In the genomic region with DNA sequence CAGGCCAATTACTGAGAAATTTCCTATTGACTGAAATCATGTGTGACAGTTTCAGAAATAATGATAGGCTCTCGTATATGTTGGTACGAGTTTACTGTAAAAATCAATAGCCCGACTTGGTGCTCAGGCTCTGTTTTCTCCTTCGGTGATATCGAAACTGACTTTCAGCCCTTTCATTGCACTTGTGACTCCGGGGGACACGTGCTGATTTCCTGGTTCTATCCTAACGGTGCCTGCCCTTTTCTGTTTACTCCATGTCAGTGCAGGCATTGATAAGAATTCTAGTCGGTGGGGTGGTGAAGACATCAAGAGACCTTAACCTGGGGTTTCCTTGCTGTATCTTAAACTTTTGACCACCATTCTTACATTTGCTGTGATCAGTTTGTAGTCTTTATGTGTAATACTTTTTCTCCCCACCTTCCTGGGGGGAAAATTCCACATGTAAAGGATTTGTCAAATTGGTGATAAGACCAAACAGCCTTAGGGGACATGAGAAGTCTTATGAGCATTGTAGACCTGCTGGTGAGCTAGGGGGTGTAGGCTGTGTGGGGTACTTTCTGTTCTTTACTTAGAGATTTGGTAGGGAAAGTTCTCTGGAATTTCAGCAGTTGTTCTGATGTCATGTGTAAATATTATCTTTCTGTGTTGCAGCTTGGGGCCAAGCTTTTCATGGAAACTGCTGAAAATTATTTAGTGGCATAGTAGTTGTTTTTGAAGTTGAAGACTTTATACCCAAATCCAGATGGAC, we compare ENCODE assay signal across 10 cellular contexts. TPM values are rescaled to one million over a fixed set of nuclear protein-coding genes. Genes with fewer than 3 reads are reported as not detected.
DNase-seq lines count a peak whose midpoint lies in the region; ATAC-seq, FAIRE-seq and TF ChIP-seq lines count a peak whose summit lies in the region.
"Had no signal": no experiment of that assay in that cellular context is flagged by ENCODE, and none has a peak within 500 bp of the region (broad histone marks: within the 10 kb centered on the region; RNA-seq: fewer than 3 reads in every experiment).

No MANE protein-coding gene starts in this region.

- peaks cover 0 to 15% (median 7%) of the 10 kb centered on the region in 3 donors for H3K36me3 Mint-ChIP-seq in CD8-positive, alpha-beta memory T cell
- peaks cover 34% of the 10 kb centered on the region for H3K36me3 Mint-ChIP-seq in effector memory CD8-positive, alpha-beta T cell (ENCODE audit: insufficient read depth)
- peaks cover 19% of the 10 kb centered on the region for H3K36me3 Mint-ChIP-seq in nephron progenitor cell (ENCODE audit: low read depth)

- H3K4me1 ChIP-seq in CD8-positive, alpha-beta memory T cell (ENCODE audit: insufficient read depth, low read length): peaks cover 75% of the 10 kb centered on the region
- H3K4me1 ChIP-seq in neuronal stem cell (ENCODE audit: control insufficient read depth in 2 of 2, insufficient read depth in 1 of 2, low read depth in 1 of 2, low read length in 2 of 2): peaks cover 6 to 7% of the 10 kb centered on the region in 2 donors

- no peak overlapping the region for H3K18ac ChIP-seq in neuronal stem cell (ENCODE audit: low read length)

- H3K27ac ChIP-seq in CD8-positive, alpha-beta memory T cell (ENCODE audit: low read depth, low read length): no peak overlapping the region
- H3K27ac ChIP-seq in neuronal stem cell (replicated peaks; ENCODE audit: low read length): no peak overlapping the region

- POLR2A ChIA-PET in CD8-positive, alpha-beta memory T cell (lab: Charles Lee): no interaction called here
- POLR2A ChIA-PET in HEK293T (lab: Yijun Ruan, JAX): interaction anchor here (1.2 to 1.7 kb wide), 2 partner anchors 52 to 174 kb away, joined by 4 to 10 read pairs; partner anchors contain the start of gene TMEM131L

- no peak overlapping the region for H4K91ac ChIP-seq in neuronal stem cell (ENCODE audit: low read depth, low read length, poor library complexity)

- CTCF ChIA-PET in CD8-positive, alpha-beta memory T cell (lab: Charles Lee): interaction anchor here (1.1 kb wide), 1 partner anchor 53 kb away, joined by 5 read pairs; the partner anchor contains the start of gene TMEM131L
- CTCF ChIA-PET in HEK293T (lab: Yijun Ruan, JAX): no interaction called here

- no peak overlapping the region for H2BK12ac ChIP-seq in neuronal stem cell (ENCODE audit: low read length)

- no peak overlapping the region for H3K14ac ChIP-seq in neuronal stem cell (ENCODE audit: low read length)

- H3K36me3 ChIP-seq in CD8-positive, alpha-beta memory T cell (ENCODE audit: insufficient read depth, low read length): no peaks in the 10 kb centered on the region
- peaks cover 0 to 8% of the 10 kb centered on the region in 2 donors for H3K36me3 ChIP-seq in neuronal stem cell (replicated peaks in 1 of 2; ENCODE audit: control insufficient read depth in 2 of 2, insufficient read depth in 2 of 2, low read length in 2 of 2)

- peak overlapping the region; percentile 23 to 87 (median 78) for H3K4me3 Mint-ChIP-seq in CD8-positive, alpha-beta memory T cell
- H3K4me3 Mint-ChIP-seq in effector memory CD8-positive, alpha-beta T cell: peak overlapping the region; percentile 70 to 72
- H3K4me3 Mint-ChIP-seq in nephron progenitor cell: no peak overlapping the region

- FAIRE-seq in HTR-8/SVneo (lab: Jason Lieb, UNC): no peak
- FAIRE-seq: D721Med had no signal

- H2AFZ ChIP-seq in neuronal stem cell (ENCODE audit: low read length): no peak overlapping the region

- H3K27me3 ChIP-seq in CD8-positive, alpha-beta memory T cell (ENCODE audit: insufficient read depth, low read length, poor library complexity, severe bottlenecking): no peaks in the 10 kb centered on the region
- no peaks in the 10 kb centered on the region for H3K27me3 ChIP-seq in neuronal stem cell (ENCODE audit: control insufficient read depth in 3 of 3, insufficient read depth in 3 of 3, low read depth in 1 of 3, low read length in 3 of 3)

- H3K4me2 ChIP-seq in neuronal stem cell (ENCODE audit: insufficient read depth, low read length, poor library complexity, severe bottlenecking): no peak overlapping the region

- H3K79me1 ChIP-seq in neuronal stem cell (ENCODE audit: low read depth, low read length): no peaks in the 10 kb centered on the region

- peaks cover 80 to 87% (median 86%) of the 10 kb centered on the region in 3 donors for H3K4me1 Mint-ChIP-seq in CD8-positive, alpha-beta memory T cell
- peaks cover 68 to 83% of the 10 kb centered on the region in 2 donors for H3K4me1 Mint-ChIP-seq in effector memory CD8-positive, alpha-beta T cell (ENCODE audit: low read depth in 2 of 2)
- H3K4me1 Mint-ChIP-seq in nephron progenitor cell: peaks cover 55% of the 10 kb centered on the region

- no peaks in the 10 kb centered on the region for H3K27me3 Mint-ChIP-seq in CD8-positive, alpha-beta memory T cell
- H3K27me3 Mint-ChIP-seq in effector memory CD8-positive, alpha-beta T cell: no peaks in the 10 kb centered on the region
- peaks cover 3% of the 10 kb centered on the region for H3K27me3 Mint-ChIP-seq in nephron progenitor cell (ENCODE audit: low read depth, poor library complexity)

- no peak overlapping the region for H2AK5ac ChIP-seq in neuronal stem cell (ENCODE audit: low read depth, low read length)

- H3K9ac ChIP-seq in neuronal stem cell (ENCODE audit: low read depth, low read length, poor library complexity): no peak overlapping the region

- no CpG with 5 or more reads among the region's 9 CpGs for WGBS in neuronal stem cell (ENCODE audit: extremely low coverage in 2 of 2, insufficient read length in 2 of 2, insufficient replicate concordance in 1 of 2), 2 donors

- H3K9me3 Mint-ChIP-seq in CD8-positive, alpha-beta memory T cell: no peaks in the 10 kb centered on the region
- H3K9me3 Mint-ChIP-seq in effector memory CD8-positive, alpha-beta T cell: no peaks in the 10 kb centered on the region
- H3K9me3 Mint-ChIP-seq in nephron progenitor cell: peaks cover 6% of the 10 kb centered on the region

- TF ChIP-seq CTCF in nephron progenitor cell (IDR thresholded peaks at IDR 0.05): no peak

- peak overlapping the region; percentile 7 for H3K4me3 ChIP-seq in CD8-positive, alpha-beta memory T cell (ENCODE audit: low read length)
- no peak overlapping the region for H3K4me3 ChIP-seq in neuronal stem cell (ENCODE audit: low read length in 2 of 2)

- no peak overlapping the region for H2BK15ac ChIP-seq in neuronal stem cell (ENCODE audit: low read length)

- H3K27ac Mint-ChIP-seq in CD8-positive, alpha-beta memory T cell: peak overlapping the region; percentile 43 to 98 (median 81)
- H3K27ac Mint-ChIP-seq in effector memory CD8-positive, alpha-beta T cell: peak overlapping the region; percentile 76 to 91
- H3K27ac Mint-ChIP-seq in nephron progenitor cell: peak overlapping the region; percentile 20

- no peak overlapping the region for H4K8ac ChIP-seq in neuronal stem cell (ENCODE audit: low read depth, low read length)

- H3K23ac ChIP-seq in neuronal stem cell (ENCODE audit: low read depth, low read length, poor library complexity): no peak overlapping the region

- no peak overlapping the region for H2BK5ac ChIP-seq in neuronal stem cell (ENCODE audit: low read length)

- no peaks in the 10 kb centered on the region for H3K9me3 ChIP-seq in CD8-positive, alpha-beta memory T cell (ENCODE audit: low read length)
- peaks cover 0 to 2% of the 10 kb centered on the region in 2 donors for H3K9me3 ChIP-seq in neuronal stem cell (replicated peaks in 1 of 2; ENCODE audit: control insufficient read depth in 2 of 2, insufficient read depth in 1 of 2, low read depth in 1 of 2, low read length in 2 of 2)

- no peak overlapping the region for H2BK120ac ChIP-seq in neuronal stem cell (ENCODE audit: low read depth, low read length)

- DNase-seq in CD8-positive, alpha-beta memory T cell: no peak
- DNase-seq in RPMI7951 (ENCODE audit: low read depth): peak; percentile 27
- peak in 1 of 3 experiments; percentile 12 for DNase-seq in effector memory CD8-positive, alpha-beta T cell
- no peak for DNase-seq in nephron progenitor cell
- no peak for DNase-seq in neuronal stem cell (ENCODE audit: low spot score)
- DNase-seq in HTR-8/SVneo (ENCODE audit: insufficient read length, low spot score): no peak
- DNase-seq in HEK293T (ENCODE audit: extremely low spot score): no peak
- no peak for DNase-seq in DMS 273 (lab: John Stamatoyannopoulos, UW; ENCODE audit: unreplicated experiment)
- DNase-seq: amniotic stem cell had no signal

- H3K4ac ChIP-seq in neuronal stem cell (ENCODE audit: low read length): no peak overlapping the region

- ATAC-seq in effector memory CD8-positive, alpha-beta T cell (replicated peaks): no peak

TF ChIP-seq in HEK293T, 16 proteins besides CTCF, POLR2A, EP300 and RAD21:
- TF ChIP-seq SP1 (IDR thresholded peaks at IDR 0.05) (no peak), HDGF (IDR thresholded peaks at IDR 0.05; ENCODE audit: borderline replicate concordance) (no peak), TARDBP (IDR thresholded peaks at IDR 0.05) (no peak), CTBP1 (IDR thresholded peaks at IDR 0.05; ENCODE audit: borderline replicate concordance) (no peak), ELF4 (IDR thresholded peaks at IDR 0.05) (no peak), BHLHE40 (IDR thresholded peaks at IDR 0.05; ENCODE audit: borderline replicate concordance) (no peak), ZNF384 (IDR thresholded peaks at IDR 0.05) (no peak), FOXA1 (IDR thresholded peaks at IDR 0.05) (no peak), ARNT (IDR thresholded peaks at IDR 0.05) (no peak)
TF ChIP-seq in HEK293T: peak in this region for 0.

RNA-seq across cellular contexts. Expression of gene TMEM131L, which starts 52.7 kb away (rescaled TPM):
- total RNA-seq in CD8-positive, alpha-beta memory T cell: 10 to 100 TPM; 28.1 to 29.6 TPM
- polyA plus RNA-seq in CD8-positive, alpha-beta memory T cell: 28.6 TPM
- total RNA-seq in RPMI7951 (2014; rRNA removed; shearing (Covaris generic)): 10.8 and 11.7 TPM in 2 replicates
- 10.3 TPM for polyA plus RNA-seq in neuronal stem cell (2013, experiment 1 of 2)
- polyA plus RNA-seq in neuronal stem cell (2013, experiment 2 of 2): 10.2 TPM

Comparison
In these comparisons a context has a peak if more than half of its experiments do, and no peak if none do; other contexts are left out.
1. H3K27ac Mint-ChIP-seq: peak in every context shown above with its lines; median percentile 84 in effector memory CD8-positive, alpha-beta T cell; 81 in CD8-positive, alpha-beta memory T cell; 20 in nephron progenitor cell.